In genomic region chr12:12147111-12147510, GRCh38 we compare ENCODE assay signal across 25 cellular contexts.
DNase-seq lines count a peak whose midpoint lies in the region; ATAC-seq, FAIRE-seq and TF ChIP-seq lines count a peak whose summit lies in the region.
"Had no signal": no experiment of that assay in that cellular context is flagged by ENCODE, and none has a peak within 500 bp of the region (broad histone marks: within the 10 kb centered on the region; RNA-seq: fewer than 3 reads in every experiment).

No MANE protein-coding gene starts in this region.

- no peak overlapping the region for H3K27ac ChIP-seq in astrocyte (ENCODE audit: low read depth, low read length)
- peak overlapping the region; percentile 24 for H3K27ac ChIP-seq in endothelial cell of umbilical vein (ENCODE audit: insufficient read depth, low read depth, low read length)
- H3K27ac ChIP-seq: A549; BLaER1 treated with 17β-estradiol and CSF1 and Interleukin-3, amounts not matched to agents 10 nM and 100 nM; GM23248 had no signal

- FAIRE-seq in astrocyte (lab: Jason Lieb, UNC) (no peak), endothelial cell of umbilical vein (lab: Jason Lieb, UNC) (peak; percentile 58)
- FAIRE-seq: A549, D721Med, GM12891, GM18507, H1 had no signal

- no peaks in the 10 kb centered on the region for H3K9me3 ChIP-seq in astrocyte (ENCODE audit: insufficient read depth, low read depth, low read length)
- H3K9me3 ChIP-seq in endothelial cell of umbilical vein (replicated peaks; ENCODE audit: control insufficient read depth, insufficient read depth, low read length), result no peaks in the 10 kb centered on the region
- H3K9me3 ChIP-seq: A549, BE2C had no signal

- intact Hi-C loops in endothelial cell of umbilical vein (cut with micrococcal nuclease), result loop anchor here (10.0 kb wide), 1 partner anchor 118 kb away; the partner anchor contains the start of gene LRP6

- H3K9me1 ChIP-seq in endothelial cell of umbilical vein (replicated peaks; ENCODE audit: control insufficient read depth, extremely low read depth, insufficient read depth, low read length), result no peaks in the 10 kb centered on the region

- no peaks in the 10 kb centered on the region for H3K9me3 Mint-ChIP-seq in astrocyte (ENCODE audit: unreplicated experiment)
- H3K9me3 Mint-ChIP-seq in natural killer cell treated with Interleukin-12 subunit alpha and Interleukin-12 subunit beta and Interleukin-15 and Interleukin-18, amount 100 ng/mL, for 72 hours, result no peaks in the 10 kb centered on the region
- H3K9me3 Mint-ChIP-seq: CD4-positive, alpha-beta T cell had no signal

- H3K27me3 ChIP-seq in astrocyte (ENCODE audit: insufficient read depth, low read length) (no peaks in the 10 kb centered on the region), endothelial cell of umbilical vein (ENCODE audit: control insufficient read depth in 2 of 2, insufficient read depth in 2 of 2, low read length in 2 of 2) (no peaks in the 10 kb centered on the region)
- H3K27me3 ChIP-seq: BE2C; BLaER1 treated with 17β-estradiol and CSF1 and Interleukin-3, amounts not matched to agents 10 nM and 100 nM had no signal

- H3K4me3 Mint-ChIP-seq in astrocyte (ENCODE audit: unreplicated experiment), result no peak overlapping the region
- no peak overlapping the region for H3K4me3 Mint-ChIP-seq in natural killer cell treated with Interleukin-12 subunit alpha and Interleukin-12 subunit beta and Interleukin-15 and Interleukin-18, amount 100 ng/mL, for 72 hours
- H3K4me3 Mint-ChIP-seq: CD14-positive monocyte; CD4-positive, alpha-beta T cell; CD8-positive, alpha-beta memory T cell had no signal

- POLR2A ChIA-PET in endothelial cell of umbilical vein (lab: Charles Lee), result interaction anchor here (0.7 to 1.6 kb wide), 2 partner anchors 14 to 119 kb away, joined by 3 to 5 read pairs; partner anchors contain the start of gene LRP6

- DNase-seq in astrocyte (ENCODE audit: low read depth) (peak; percentile 6), endothelial cell of umbilical vein (ENCODE audit: low read depth, low spot score) (peak; percentile 84), lung microvascular endothelial cell (ENCODE audit: low read depth in 2 of 2) (peak; percentile 18 to 56), DMS 273 treated with DMSO at 0.1 percent for 48 hours (lab: John Stamatoyannopoulos, UW) (no peak)
- DNase-seq in natural killer cell treated with Interleukin-12 subunit alpha and Interleukin-12 subunit beta and Interleukin-15 and Interleukin-18, amount 100 ng/mL, for 72 hours (ENCODE audit: low spot score), result no peak
- DNase-seq: 8988T; ACHN; AML-193; BE2C; CD4-positive, alpha-beta T cell; CD8-positive, alpha-beta memory T cell; DMS53; DMS79 treated with DMSO at 0.1 percent for 48 hours; GF-D8; GM23248; H7; HCEC 1CT had no signal

- H3K27ac Mint-ChIP-seq in astrocyte (ENCODE audit: unreplicated experiment), result no peak overlapping the region
- H3K27ac Mint-ChIP-seq in natural killer cell treated with Interleukin-12 subunit alpha and Interleukin-12 subunit beta and Interleukin-15 and Interleukin-18, amount 100 ng/mL, for 72 hours, result no peak overlapping the region
- H3K27ac Mint-ChIP-seq: CD14-positive monocyte; CD4-positive, alpha-beta T cell; CD8-positive, alpha-beta memory T cell had no signal

- no peak for ATAC-seq in GM18909 (IDR thresholded peaks at IDR 0.05; ENCODE audit: poor library complexity, unreplicated experiment)
- ATAC-seq in natural killer cell treated with Interleukin-12 subunit alpha and Interleukin-12 subunit beta and Interleukin-15 and Interleukin-18, amount 100 ng/mL, for 72 hours, result no peak
- ATAC-seq: A549 had no signal

- H4K20me1 ChIP-seq in astrocyte (ENCODE audit: insufficient read depth, low read length) (no peaks in the 10 kb centered on the region), endothelial cell of umbilical vein (replicated peaks; ENCODE audit: control insufficient read depth, extremely low read depth, insufficient read depth, low read length) (no peaks in the 10 kb centered on the region)
- H4K20me1 ChIP-seq: BLaER1 treated with 17β-estradiol and CSF1 and Interleukin-3, amounts not matched to agents 10 nM and 100 nM had no signal

- TF ChIP-seq POLR2A in endothelial cell of umbilical vein (IDR thresholded peaks at IDR 0.05; ENCODE audit: low read depth, low read length), result no peak

- no peak overlapping the region for H3K9ac ChIP-seq in astrocyte (ENCODE audit: low read length)
- H3K9ac ChIP-seq in endothelial cell of umbilical vein (replicated peaks; ENCODE audit: extremely low read depth, insufficient read depth, low read length), result no peak overlapping the region
- H3K9ac ChIP-seq: BLaER1 treated with 17β-estradiol and CSF1 and Interleukin-3, amounts not matched to agents 10 nM and 100 nM; GM23248 had no signal

- H3K36me3 ChIP-seq in astrocyte (ENCODE audit: insufficient read depth, low read length) (peaks cover 10% of the 10 kb centered on the region), endothelial cell of umbilical vein (ENCODE audit: control insufficient read depth in 2 of 2, extremely low read depth in 1 of 2, insufficient read depth in 2 of 2, low read length in 2 of 2) (peaks cover 4 to 9% of the 10 kb centered on the region in 2 experiments)

- no peak for TF ChIP-seq CTCF in astrocyte (IDR thresholded peaks at IDR 0.05; ENCODE audit: insufficient read depth, low read depth, low read length)
- no peak for TF ChIP-seq CTCF in endothelial cell of umbilical vein (IDR thresholded peaks at IDR 0.05; ENCODE audit: extremely low read depth in 1 of 2, insufficient read depth in 1 of 2, low read depth in 1 of 2, low read length in 2 of 2)

- dilution Hi-C loops in endothelial cell of umbilical vein (cut with MboI; ENCODE audit: extremely low pct_ligation_motif_present, low sequenced_read_pairs), result no loop called here

- H3K27me3 Mint-ChIP-seq in astrocyte (ENCODE audit: low read depth, unreplicated experiment), result no peaks in the 10 kb centered on the region
- peaks cover 26 to 44% of the 10 kb centered on the region in 2 donors for H3K27me3 Mint-ChIP-seq in natural killer cell treated with Interleukin-12 subunit alpha and Interleukin-12 subunit beta and Interleukin-15 and Interleukin-18, amount 100 ng/mL, for 72 hours
- H3K27me3 Mint-ChIP-seq: CD4-positive, alpha-beta T cell had no signal

- CTCF ChIA-PET in endothelial cell of umbilical vein (lab: Charles Lee), result interaction anchor here (0.6 to 2.2 kb wide), 10 partner anchors 10 to 590 kb away, joined by 3 to 10 read pairs (median 4); no protein-coding TSS in a partner anchor

- BruUV-seq in endothelial cell of umbilical vein (replicated peaks; lab: Mats Ljungman, UMichigan), result no TSS peak

- H2AFZ ChIP-seq in astrocyte (ENCODE audit: low read depth, low read length), result no peak overlapping the region
- no peak overlapping the region for H2AFZ ChIP-seq in endothelial cell of umbilical vein (ENCODE audit: low read depth, low read length)
- H2AFZ ChIP-seq: GM23248 had no signal

- peaks cover 12% of the 10 kb centered on the region for H3K36me3 Mint-ChIP-seq in astrocyte (ENCODE audit: low read depth, unreplicated experiment)
- no peaks in the 10 kb centered on the region for H3K36me3 Mint-ChIP-seq in natural killer cell treated with Interleukin-12 subunit alpha and Interleukin-12 subunit beta and Interleukin-15 and Interleukin-18, amount 100 ng/mL, for 72 hours
- H3K36me3 Mint-ChIP-seq: CD14-positive monocyte; CD8-positive, alpha-beta memory T cell had no signal

- H3K4me2 ChIP-seq in astrocyte (ENCODE audit: low read length), result no peak overlapping the region
- peak overlapping the region; percentile 82 for H3K4me2 ChIP-seq in endothelial cell of umbilical vein (ENCODE audit: insufficient read depth, low read length)
- H3K4me2 ChIP-seq: A549; BLaER1 treated with 17β-estradiol and CSF1 and Interleukin-3, amounts not matched to agents 10 nM and 100 nM had no signal

- H3K4me1 Mint-ChIP-seq in astrocyte (ENCODE audit: low read depth, unreplicated experiment), result no peaks in the 10 kb centered on the region
- no peaks in the 10 kb centered on the region for H3K4me1 Mint-ChIP-seq in natural killer cell treated with Interleukin-12 subunit alpha and Interleukin-12 subunit beta and Interleukin-15 and Interleukin-18, amount 100 ng/mL, for 72 hours (ENCODE audit: low read depth in 2 of 2)
- H3K4me1 Mint-ChIP-seq: CD14-positive monocyte; CD8-positive, alpha-beta memory T cell had no signal

- H3K4me3 ChIP-seq in astrocyte (ENCODE audit: insufficient read depth, low read depth, low read length), result no peak overlapping the region
- H3K4me3 ChIP-seq in endothelial cell of umbilical vein (replicated peaks in 1 of 3; ENCODE audit: insufficient read depth in 1 of 3, low read depth in 1 of 3, low read length in 3 of 3), result no peak overlapping the region
- H3K4me3 ChIP-seq: A549; BLaER1 treated with 17β-estradiol and CSF1 and Interleukin-3, amounts not matched to agents 10 nM and 100 nM; GM23248 had no signal

- no peaks in the 10 kb centered on the region for H3K79me2 ChIP-seq in astrocyte (ENCODE audit: insufficient read depth, low read length)
- no peaks in the 10 kb centered on the region for H3K79me2 ChIP-seq in endothelial cell of umbilical vein (ENCODE audit: control insufficient read depth, insufficient read depth, low read length)

- H3K4me1 ChIP-seq in astrocyte (ENCODE audit: insufficient read depth, low read length), result no peaks in the 10 kb centered on the region
- H3K4me1 ChIP-seq in endothelial cell of umbilical vein (ENCODE audit: control insufficient read depth, extremely low read depth, insufficient read depth, low read length), result peaks cover 10% of the 10 kb centered on the region
- H3K4me1 ChIP-seq: A549; BLaER1 treated with 17β-estradiol and CSF1 and Interleukin-3, amounts not matched to agents 10 nM and 100 nM had no signal

TF ChIP-seq in endothelial cell of umbilical vein, 7 proteins besides CTCF, POLR2A, EP300 and RAD21:
- peak; percentile 51 for TF ChIP-seq FOS (IDR thresholded peaks at IDR 0.05; ENCODE audit: borderline replicate concordance, insufficient read depth, low read length)
- TF ChIP-seq GATA2 (IDR thresholded peaks at IDR 0.05; ENCODE audit: insufficient read depth, insufficient read length, low read depth, low read length), result no peak
- TF ChIP-seq MYC (IDR thresholded peaks at IDR 0.05; ENCODE audit: low read depth, low read length), result no peak
- peak; percentile 38 for TF ChIP-seq JUN (IDR thresholded peaks at IDR 0.05; ENCODE audit: borderline replicate concordance, insufficient read depth, insufficient read length, low read depth)
TF ChIP-seq in endothelial cell of umbilical vein: peak in this region for 2.

Comparison
In these comparisons a context has a peak if more than half of its experiments do, and no peak if none do; other contexts are left out.
1. DNase-seq: peak in astrocyte (single experiment), endothelial cell of umbilical vein (single experiment) and lung microvascular endothelial cell (2 of 2); none in DMS 273 treated with DMSO at 0.1 percent for 48 hours (single experiment) and natural killer cell treated with Interleukin-12 subunit alpha and Interleukin-12 subunit beta and Interleukin-15 and Interleukin-18, amount 100 ng/mL, for 72 hours (single experiment).